9 cellular contexts compared by ENCODE assay signal in the genomic region with DNA sequence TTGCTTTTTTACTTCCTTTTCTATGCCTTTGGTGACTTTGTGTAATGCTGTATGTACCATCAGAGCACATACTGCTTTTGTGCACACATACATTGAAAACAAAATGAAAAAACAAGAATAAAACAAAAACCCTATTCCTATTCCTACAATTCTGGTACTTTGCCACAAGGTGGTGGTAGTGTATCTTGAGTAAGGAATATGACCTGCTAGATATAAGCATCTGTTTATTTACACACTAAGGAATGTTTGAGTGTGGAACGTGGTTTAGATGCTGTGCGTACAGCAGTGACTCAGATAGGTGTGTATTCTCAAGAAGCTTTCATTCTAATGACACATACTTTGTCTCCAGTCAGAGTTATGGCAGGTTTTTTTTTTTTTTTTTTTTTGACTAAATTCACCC.
DNase-seq lines count a peak whose midpoint lies in the region; TF ChIP-seq lines count a peak whose summit lies in the region.
"Had no signal": no experiment of that assay in that cellular context is flagged by ENCODE, and none has a peak within 500 bp of the region (broad histone marks: within the 10 kb centered on the region; RNA-seq: fewer than 3 reads in every experiment).

No MANE protein-coding gene starts in this region.

- no peak overlapping the region for H2AFZ ChIP-seq in mesenchymal stem cell (ENCODE audit: low read depth, low read length)

- H3K4me1 Mint-ChIP-seq in activated T-helper 1 cell treated with anti-CD3 and anti-CD28 coated beads, Interleukin-12 subunit alpha, Interleukin-12 subunit beta, Interleukin-2, Interleukin-4 antibody, amounts not matched to agents 30 ng/mL and 10 ng/mL and 1 ng/mL, durations not matched to agents 14 hours and 24 hours and 36 hours (ENCODE audit: low read depth) = peaks cover 14% of the 10 kb centered on the region
- H3K4me1 Mint-ChIP-seq: activated naive CD8-positive, alpha-beta T cell treated with anti-CD3 and anti-CD28 coated beads, Interleukin-2, amount 10 ng/mL, durations not matched to agents 7 days and 5 days had no signal

- WGBS in mesenchymal stem cell = 0% methylated on average over 2 of the region's 2 CpGs

- peaks cover 3% of the 10 kb centered on the region for H3K9me3 Mint-ChIP-seq in activated T-helper 1 cell treated with anti-CD3 and anti-CD28 coated beads, Interleukin-12 subunit alpha, Interleukin-12 subunit beta, Interleukin-2, Interleukin-4 antibody, amounts not matched to agents 30 ng/mL and 10 ng/mL and 1 ng/mL, durations not matched to agents 14 hours and 24 hours and 36 hours
- H3K9me3 Mint-ChIP-seq: activated naive CD8-positive, alpha-beta T cell treated with anti-CD3 and anti-CD28 coated beads, Interleukin-2, amount 10 ng/mL, durations not matched to agents 7 days and 5 days had no signal

- H3K14ac ChIP-seq in mesenchymal stem cell (ENCODE audit: low read length in 2 of 2) = no peak overlapping the region

- no peak overlapping the region for H3K23ac ChIP-seq in mesenchymal stem cell (ENCODE audit: low read length in 2 of 2)

- H3K4ac ChIP-seq in mesenchymal stem cell (ENCODE audit: low read depth in 1 of 2, low read length in 2 of 2) = no peak overlapping the region

- H3K79me1 ChIP-seq in mesenchymal stem cell (replicated peaks; ENCODE audit: low read length, poor library complexity, severe bottlenecking) = no peaks in the 10 kb centered on the region

- TF ChIP-seq CTCF in tibial artery (IDR thresholded peaks at IDR 0.05) = peak in 1 of 2 experiments; percentile 15

- H3K36me3 ChIP-seq in mesenchymal stem cell (ENCODE audit: control insufficient read depth in 1 of 2, insufficient read depth in 2 of 2, low read depth in 1 of 2, low read length in 2 of 2) (no peaks in the 10 kb centered on the region), tibial artery (no peaks in the 10 kb centered on the region)

- H3K27me3 ChIP-seq in mesenchymal stem cell (ENCODE audit: control insufficient read depth in 1 of 2, insufficient read depth in 1 of 2, low read length in 2 of 2) = no peaks in the 10 kb centered on the region
- H3K27me3 ChIP-seq in tibial artery = no peaks in the 10 kb centered on the region

- DNase-seq in DMS53 treated with DMSO at 0.1 percent for 48 hours (lab: John Stamatoyannopoulos, UW; ENCODE audit: unreplicated experiment) (peak; percentile 60), HT-29 (ENCODE audit: low spot score) (peak; percentile 44), mesenchymal stem cell (peak; percentile 48), AG20443 (ENCODE audit: low spot score) (no peak), SW 1271 (lab: John Stamatoyannopoulos, UW) (no peak), tibial artery (no peak)
- DNase-seq in activated T-helper 1 cell treated with anti-CD3 and anti-CD28 coated beads, Interleukin-12 subunit alpha, Interleukin-12 subunit beta, Interleukin-2, Interleukin-4 antibody, amounts not matched to agents 30 ng/mL and 10 ng/mL and 1 ng/mL, durations not matched to agents 14 hours and 24 hours and 36 hours (ENCODE audit: low spot score) = peak; percentile 2
- DNase-seq: activated naive CD8-positive, alpha-beta T cell treated with anti-CD3 and anti-CD28 coated beads, Interleukin-2, amount 10 ng/mL, durations not matched to agents 7 days and 5 days had no signal

- no peak overlapping the region for H3K4me2 ChIP-seq in mesenchymal stem cell (ENCODE audit: low read length, poor library complexity, severe bottlenecking)

- H2BK12ac ChIP-seq in mesenchymal stem cell (ENCODE audit: low read length in 2 of 2) = no peak overlapping the region

- no peak overlapping the region for H3K27ac ChIP-seq in mesenchymal stem cell (ENCODE audit: low read length, poor library complexity, severe bottlenecking)
- H3K27ac ChIP-seq in tibial artery = no peak overlapping the region
- H3K27ac ChIP-seq: skin epidermis had no signal

- intact Hi-C loops in activated T-helper 1 cell treated with anti-CD3 and anti-CD28 coated beads, Interleukin-12 subunit alpha, Interleukin-12 subunit beta, Interleukin-2, Interleukin-4 antibody, amounts not matched to agents 30 ng/mL and 10 ng/mL and 1 ng/mL, durations not matched to agents 14 hours and 24 hours and 36 hours (cut with micrococcal nuclease) = loop anchor here (1.0 to 5.0 kb wide), 14 partner anchors 37 to 1822 kb away; no protein-coding TSS in a partner anchor
- intact Hi-C loops in tibial artery (cut with DNase I; ENCODE audit: low total_unique reads) = loop anchor here (2.0 kb wide), 1 partner anchor 15 kb away; no protein-coding TSS in a partner anchor

- no peak overlapping the region for H2BK120ac ChIP-seq in mesenchymal stem cell (ENCODE audit: low read depth, low read length)

- H3K36me3 Mint-ChIP-seq in activated T-helper 1 cell treated with anti-CD3 and anti-CD28 coated beads, Interleukin-12 subunit alpha, Interleukin-12 subunit beta, Interleukin-2, Interleukin-4 antibody, amounts not matched to agents 30 ng/mL and 10 ng/mL and 1 ng/mL, durations not matched to agents 14 hours and 24 hours and 36 hours (ENCODE audit: low read depth) = no peaks in the 10 kb centered on the region
- H3K36me3 Mint-ChIP-seq: activated naive CD8-positive, alpha-beta T cell treated with anti-CD3 and anti-CD28 coated beads, Interleukin-2, amount 10 ng/mL, durations not matched to agents 7 days and 5 days had no signal

- no peaks in the 10 kb centered on the region for H3K4me1 ChIP-seq in mesenchymal stem cell (ENCODE audit: control insufficient read depth, insufficient read depth, low read depth, low read length)
- H3K4me1 ChIP-seq in tibial artery = no peaks in the 10 kb centered on the region

- peaks cover 2% of the 10 kb centered on the region for H3K27me3 Mint-ChIP-seq in activated T-helper 1 cell treated with anti-CD3 and anti-CD28 coated beads, Interleukin-12 subunit alpha, Interleukin-12 subunit beta, Interleukin-2, Interleukin-4 antibody, amounts not matched to agents 30 ng/mL and 10 ng/mL and 1 ng/mL, durations not matched to agents 14 hours and 24 hours and 36 hours (ENCODE audit: insufficient read depth)
- H3K27me3 Mint-ChIP-seq: activated naive CD8-positive, alpha-beta T cell treated with anti-CD3 and anti-CD28 coated beads, Interleukin-2, amount 10 ng/mL, durations not matched to agents 7 days and 5 days had no signal

- H3K9ac ChIP-seq in mesenchymal stem cell (ENCODE audit: low read length) = no peak overlapping the region

- H3K4me3 ChIP-seq in mesenchymal stem cell (ENCODE audit: insufficient read depth in 1 of 2, low read depth in 1 of 2, low read length in 2 of 2) (no peak overlapping the region), tibial artery (no peak overlapping the region)
- H3K4me3 ChIP-seq: skin epidermis had no signal

- H2BK5ac ChIP-seq in mesenchymal stem cell (ENCODE audit: low read depth, low read length, poor library complexity, severe bottlenecking) = no peak overlapping the region

- H3K4me3 Mint-ChIP-seq in activated T-helper 1 cell treated with anti-CD3 and anti-CD28 coated beads, Interleukin-12 subunit alpha, Interleukin-12 subunit beta, Interleukin-2, Interleukin-4 antibody, amounts not matched to agents 30 ng/mL and 10 ng/mL and 1 ng/mL, durations not matched to agents 14 hours and 24 hours and 36 hours = no peak overlapping the region
- H3K4me3 Mint-ChIP-seq: activated naive CD8-positive, alpha-beta T cell treated with anti-CD3 and anti-CD28 coated beads, Interleukin-2, amount 10 ng/mL, durations not matched to agents 7 days and 5 days had no signal

- no peak overlapping the region for H3K18ac ChIP-seq in mesenchymal stem cell (ENCODE audit: low read depth in 1 of 2, low read length in 2 of 2)

- H3K9me3 ChIP-seq in mesenchymal stem cell (ENCODE audit: control insufficient read depth, low read length) = peaks cover 6% of the 10 kb centered on the region
- peaks cover 0 to 10% (median 0%) of the 10 kb centered on the region in 3 donors for H3K9me3 ChIP-seq in tibial artery

- no peak overlapping the region for H3K27ac Mint-ChIP-seq in activated T-helper 1 cell treated with anti-CD3 and anti-CD28 coated beads, Interleukin-12 subunit alpha, Interleukin-12 subunit beta, Interleukin-2, Interleukin-4 antibody, amounts not matched to agents 30 ng/mL and 10 ng/mL and 1 ng/mL, durations not matched to agents 14 hours and 24 hours and 36 hours
- H3K27ac Mint-ChIP-seq: activated naive CD8-positive, alpha-beta T cell treated with anti-CD3 and anti-CD28 coated beads, Interleukin-2, amount 10 ng/mL, durations not matched to agents 7 days and 5 days had no signal

- no peak overlapping the region for H2AK5ac ChIP-seq in mesenchymal stem cell (ENCODE audit: low read length, severe bottlenecking)

- H4K8ac ChIP-seq in mesenchymal stem cell (ENCODE audit: low read length) = no peak overlapping the region

- H4K91ac ChIP-seq in mesenchymal stem cell (ENCODE audit: low read length) = no peak overlapping the region

- H2BK15ac ChIP-seq in mesenchymal stem cell (ENCODE audit: low read depth, poor library complexity, severe bottlenecking) = no peak overlapping the region

Comparison
In these comparisons a context has a peak if more than half of its experiments do, and no peak if none do; other contexts are left out.
1. DNase-seq: peak in DMS53 treated with DMSO at 0.1 percent for 48 hours (single experiment), HT-29 (single experiment), activated T-helper 1 cell treated with anti-CD3 and anti-CD28 coated beads, Interleukin-12 subunit alpha, Interleukin-12 subunit beta, Interleukin-2, Interleukin-4 antibody, amounts not matched to agents 30 ng/mL and 10 ng/mL and 1 ng/mL, durations not matched to agents 14 hours and 24 hours and 36 hours (single experiment) and mesenchymal stem cell (single experiment); none in AG20443 (single experiment), SW 1271 (0 of 2) and tibial artery (0 of 2).